Comparison of ENCODE assay signal across 1 cellular context in the genomic region with DNA sequence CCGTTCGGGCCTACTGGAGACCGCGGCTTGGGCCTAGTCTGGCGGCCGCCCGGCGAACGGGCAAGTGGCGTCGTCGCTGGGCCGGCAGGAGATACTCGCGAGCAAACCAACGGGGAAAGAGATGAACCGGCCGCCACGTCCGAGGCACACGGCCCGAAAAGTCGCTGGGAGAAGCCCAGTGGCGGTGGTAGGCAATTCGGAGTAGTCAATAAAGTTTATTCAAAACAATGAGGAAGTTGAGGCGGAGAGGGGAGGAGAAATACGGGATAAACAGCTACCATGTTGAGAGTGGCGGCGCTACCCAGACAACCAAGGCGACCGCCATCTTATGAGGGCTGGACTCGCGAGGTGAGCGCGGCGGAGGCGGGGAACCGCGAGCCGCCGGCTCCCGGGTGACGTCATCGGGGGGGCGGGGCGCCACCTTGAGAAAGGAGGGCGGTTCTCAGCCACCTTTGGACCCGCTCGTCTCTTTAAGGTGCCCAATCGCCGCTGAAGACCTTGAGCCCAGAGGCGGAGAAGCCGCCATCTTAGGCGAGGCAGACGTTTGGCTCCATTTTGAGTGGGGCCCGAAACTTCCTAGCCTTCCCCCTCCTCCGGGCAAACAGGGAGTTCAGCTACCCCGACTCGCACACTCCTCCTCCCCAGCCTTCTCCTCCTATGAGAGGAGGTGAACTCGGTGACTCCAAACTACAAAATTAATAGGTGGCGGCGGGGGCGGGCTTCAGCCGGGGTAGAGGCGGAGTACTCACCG.
TF ChIP-seq lines count a peak whose summit lies in the region.

A gene (minus strand): TSS at position 348 of the 751 bp plus-strand sequence. CDS start 1,745 bp downstream, outside the sequence.

TF ChIP-seq in HEK293, 187 proteins besides CTCF, POLR2A, EP300 and RAD21 (continued from another document):
- TF ChIP-seq, protein P1, sequence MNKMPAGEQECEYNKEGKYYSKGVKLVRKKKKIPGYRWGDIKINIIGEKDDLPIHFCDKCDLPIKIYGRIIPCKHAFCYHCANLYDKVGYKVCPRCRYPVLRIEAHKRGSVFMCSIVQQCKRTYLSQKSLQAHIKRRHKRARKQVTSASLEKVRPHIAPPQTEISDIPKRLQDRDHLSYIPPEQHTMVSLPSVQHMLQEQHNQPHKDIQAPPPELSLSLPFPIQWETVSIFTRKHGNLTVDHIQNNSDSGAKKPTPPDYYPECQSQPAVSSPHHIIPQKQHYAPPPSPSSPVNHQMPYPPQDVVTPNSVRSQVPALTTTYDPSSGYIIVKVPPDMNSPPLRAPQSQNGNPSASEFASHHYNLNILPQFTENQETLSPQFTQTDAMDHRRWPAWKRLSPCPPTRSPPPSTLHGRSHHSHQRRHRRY (tag by site-specific recombination; IDR thresholded peaks at IDR 0.05), result peak; percentile 62; the same call in 1 of the 2 replicates
- no peak for TF ChIP-seq ZNF112 (tag by site-specific recombination; IDR thresholded peaks at IDR 0.05)
- TF ChIP-seq SP3 (tag by site-specific recombination; IDR thresholded peaks at IDR 0.05), result peak; percentile 94
- no peak for TF ChIP-seq GLI2 (tag by site-specific recombination; IDR thresholded peaks at IDR 0.05; ENCODE audit: borderline replicate concordance, low read depth)
- no peak; the same call in 1 of the 2 replicates for TF ChIP-seq ZNF121 (tag by site-specific recombination; IDR thresholded peaks at IDR 0.05)
- TF ChIP-seq ZNF544 (tag by site-specific recombination; IDR thresholded peaks at IDR 0.05), result no peak
- TF ChIP-seq PRDM1 (tag by site-specific recombination; IDR thresholded peaks at IDR 0.05), result no peak
- TF ChIP-seq ZNF549 (tag by site-specific recombination; IDR thresholded peaks at IDR 0.05), result no peak
- TF ChIP-seq, protein P2, sequence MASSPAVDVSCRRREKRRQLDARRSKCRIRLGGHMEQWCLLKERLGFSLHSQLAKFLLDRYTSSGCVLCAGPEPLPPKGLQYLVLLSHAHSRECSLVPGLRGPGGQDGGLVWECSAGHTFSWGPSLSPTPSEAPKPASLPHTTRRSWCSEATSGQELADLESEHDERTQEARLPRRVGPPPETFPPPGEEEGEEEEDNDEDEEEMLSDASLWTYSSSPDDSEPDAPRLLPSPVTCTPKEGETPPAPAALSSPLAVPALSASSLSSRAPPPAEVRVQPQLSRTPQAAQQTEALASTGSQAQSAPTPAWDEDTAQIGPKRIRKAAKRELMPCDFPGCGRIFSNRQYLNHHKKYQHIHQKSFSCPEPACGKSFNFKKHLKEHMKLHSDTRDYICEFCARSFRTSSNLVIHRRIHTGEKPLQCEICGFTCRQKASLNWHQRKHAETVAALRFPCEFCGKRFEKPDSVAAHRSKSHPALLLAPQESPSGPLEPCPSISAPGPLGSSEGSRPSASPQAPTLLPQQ (tag by site-specific recombination; IDR thresholded peaks at IDR 0.05), result peak; percentile 72; the same call in 1 of the 2 replicates
- TF ChIP-seq, protein P3, sequence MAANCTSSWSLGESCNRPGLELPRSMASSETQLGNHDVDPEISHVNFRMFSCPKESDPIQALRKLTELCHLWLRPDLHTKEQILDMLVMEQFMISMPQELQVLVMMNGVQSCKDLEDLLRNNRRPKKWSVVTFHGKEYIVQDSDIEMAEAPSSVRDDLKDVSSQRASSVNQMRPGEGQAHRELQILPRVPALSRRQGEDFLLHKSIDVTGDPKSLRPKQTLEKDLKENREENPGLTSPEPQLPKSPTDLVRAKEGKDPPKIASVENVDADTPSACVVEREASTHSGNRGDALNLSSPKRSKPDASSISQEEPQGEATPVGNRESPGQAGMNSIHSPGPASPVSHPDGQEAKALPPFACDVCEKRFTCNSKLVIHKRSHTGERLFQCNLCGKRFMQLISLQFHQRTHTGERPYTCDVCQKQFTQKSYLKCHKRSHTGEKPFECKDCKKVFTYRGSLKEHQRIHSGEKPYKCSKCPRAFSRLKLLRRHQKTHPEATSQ (tag by site-specific recombination; IDR thresholded peaks at IDR 0.05), result peak; percentile 64; the same call in 1 of the 2 replicates
- peak; percentile 86 for TF ChIP-seq SP2 (tag by site-specific recombination; IDR thresholded peaks at IDR 0.05)
- no peak for TF ChIP-seq ZNF155 (tag by site-specific recombination; IDR thresholded peaks at IDR 0.05)
- no peak for TF ChIP-seq KLF7 (tag by site-specific recombination; IDR thresholded peaks at IDR 0.05; ENCODE audit: borderline replicate concordance)
- TF ChIP-seq ZNF791 (tag by site-specific recombination; IDR thresholded peaks at IDR 0.05), result no peak
- TF ChIP-seq ZNF548 (tag by site-specific recombination; IDR thresholded peaks at IDR 0.05), result no peak
- TF ChIP-seq ZNF555 (tag by site-specific recombination; conservative IDR thresholded peaks at IDR 0.05), result no peak
